8 cellular contexts compared by ENCODE assay signal in the genomic region with DNA sequence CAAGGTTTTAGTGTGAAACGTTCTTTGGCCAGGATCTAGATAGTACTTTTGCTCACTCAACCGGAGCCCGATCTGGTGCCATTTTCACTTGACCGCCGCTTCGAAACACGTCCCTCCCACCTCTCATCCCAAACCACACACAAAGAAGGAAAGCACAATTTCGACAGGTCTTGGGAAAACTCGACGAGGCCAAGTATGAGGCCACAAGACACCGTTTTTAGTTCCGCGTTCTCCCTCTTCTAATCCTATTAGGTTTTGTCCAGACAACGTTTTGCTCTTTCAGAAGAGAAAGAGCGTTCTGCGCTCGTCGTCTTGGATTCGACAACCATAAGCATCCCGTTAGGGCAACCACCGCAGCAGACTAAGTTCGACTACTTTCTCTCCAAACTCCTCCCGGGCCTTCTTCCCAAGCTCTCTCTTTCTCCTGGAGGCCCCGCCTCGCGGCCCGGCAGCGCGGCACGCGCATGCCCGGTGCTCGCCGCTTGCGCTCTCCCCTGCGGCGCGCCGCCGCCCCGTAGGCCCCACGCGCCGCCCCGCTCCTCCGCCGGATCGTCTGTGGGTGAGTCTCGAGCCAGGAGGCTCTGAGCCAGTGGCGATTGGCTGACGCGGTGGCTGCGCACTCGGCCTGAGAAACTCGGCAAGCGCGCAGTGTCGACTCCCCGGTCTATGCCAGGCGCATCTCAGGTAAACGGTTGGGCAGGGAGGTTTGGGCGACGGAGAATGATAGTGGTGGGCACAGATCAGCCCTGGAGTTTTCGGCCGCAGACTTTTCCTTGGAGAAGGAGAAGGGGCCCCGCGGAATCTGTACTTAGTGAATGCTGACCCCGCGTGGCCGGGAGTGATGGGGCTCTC. TPM values are rescaled to one million over a fixed set of nuclear protein-coding genes. Genes with fewer than 3 reads are reported as not detected.
A peak's percentile ranks its signal among the peaks of the same experiment; 100 is the strongest.
DNase-seq lines count a peak whose midpoint lies in the region; ATAC-seq, FAIRE-seq and TF ChIP-seq lines count a peak whose summit lies in the region.

Gene MIPOL1 (plus strand): TSS at position 517 of the 852 bp plus-strand sequence. CDS start 49,952 bp downstream, outside the sequence.

- H3K4ac ChIP-seq in H1 (replicated peaks; ENCODE audit: insufficient read length, low read depth, low read length): no peak within 1 kb of the TSS

- BruUV-seq in HepG2 (replicated peaks; lab: Mats Ljungman, UMichigan): TSS peak; percentile 96

- CTCF ChIA-PET in H1 (lab: Charles Lee; ENCODE audit: partially characterized antibody) (interaction anchor here (0.6 to 2.6 kb wide), 8 partner anchors 10 to 691 kb away, joined by 3 to 11 read pairs (median 3); no protein-coding TSS in a partner anchor), HepG2 (lab: Yijun Ruan, JAX; ENCODE audit: low intra/inter-chr PET ratio, low total read pairs) (interaction anchor here (1.0 to 1.2 kb wide), 2 partner anchors 47 to 48 kb away, joined by 3 to 4 read pairs; no protein-coding TSS in a partner anchor)

- H4K20me1 ChIP-seq in H1 (replicated peaks in 1 of 2; ENCODE audit: control insufficient read depth in 1 of 2, insufficient read depth in 2 of 2, low read length in 2 of 2) (peaks cover 0 to 2% of the 10 kb centered on the region in 2 experiments), HepG2 (ENCODE audit: insufficient read depth, low read length) (no peaks in the 10 kb centered on the region)

- peak within 1 kb of the TSS; percentile 91; the same call in 1 of the 2 replicates for H4K8ac ChIP-seq in H1 (ENCODE audit: extremely low read depth, insufficient read depth, low read length)

- H2BK12ac ChIP-seq in H1 (ENCODE audit: low read depth, low read length): no peak within 1 kb of the TSS

- H3K27ac ChIP-seq in H1 (ENCODE audit: low read depth, low read length) (peak within 1 kb of the TSS; percentile 67; the same call in 1 of the 2 replicates), HepG2 (ENCODE audit: extremely low read length, insufficient read depth, low read length) (peak within 1 kb of the TSS; percentile 71)

- TF ChIP-seq RAD21 in H1 (IDR thresholded peaks at IDR 0.05 in 1 of 2, conservative IDR thresholded peaks at IDR 0.05 in 1 of 2; ENCODE audit: low read depth in 2 of 2, low read length in 2 of 2) (peak; percentile 45 to 60), HepG2 (CRISPR knock-in tag; IDR thresholded peaks at IDR 0.05) (peak; percentile 68)

- H3K9me3 Mint-ChIP-seq in T-helper 2 cell treated with Interferon-gamma antibody and Interleukin-4, amounts not matched to agents 5 μg/mL and 100 μg/mL, for 36 hours: peaks cover 8% of the 10 kb centered on the region

- H3K23ac ChIP-seq in H1 (ENCODE audit: insufficient read length): no peak within 1 kb of the TSS

- peak; percentile 42 for DNase-seq in DMS114 treated with DMSO at 0.1 percent for 48 hours (lab: John Stamatoyannopoulos, UW; ENCODE audit: unreplicated experiment)
- peak; percentile 90 for DNase-seq in NCI-H1105 treated with DMSO at 0.1 percent for 48 hours (lab: John Stamatoyannopoulos, UW)
- peak; percentile 4 for DNase-seq in T-helper 2 cell treated with Interferon-gamma antibody and Interleukin-4, amounts not matched to agents 5 μg/mL and 100 μg/mL, for 36 hours (ENCODE audit: low spot score)
- DNase-seq in H1 (ENCODE audit: low read depth in 1 of 2, low spot score in 2 of 2): peak; percentile 25 to 83
- peak; percentile 79 for DNase-seq in HepG2 (ENCODE audit: low spot score)
- peak; percentile 3 to 7 for DNase-seq in stimulated activated CD4-positive, alpha-beta T cell treated with anti-CD3 and anti-CD28 coated beads, Interleukin-2, amount 100 ng/mL, for 48 hours

- H3K4me1 ChIP-seq in H1 (replicated peaks in 1 of 4; ENCODE audit: control insufficient read depth in 3 of 4, insufficient read depth in 4 of 4, low read length in 3 of 4) (peaks cover 0 to 3% (median 0%) of the 10 kb centered on the region in 4 experiments; a peak in 2 of 7 replicates), HepG2 (ENCODE audit: insufficient read depth, low read length) (peaks cover 69% of the 10 kb centered on the region)

- intact Hi-C loops in HepG2 (cut with micrococcal nuclease; ENCODE audit: unreplicated experiment): loop anchor here (1.0 to 2.0 kb wide), 3 partner anchors 9 to 49 kb away; partner anchors contain the start of gene SLC25A21

- POLR2A ChIA-PET in H1 (lab: Charles Lee; ENCODE audit: partially characterized antibody): interaction anchor here (0.6 to 2.8 kb wide), 8 partner anchors 10 to 404 kb away, joined by 3 to 15 read pairs (median 4); partner anchors contain the start of gene SLC25A21
- POLR2A ChIA-PET in HepG2 (lab: Yijun Ruan, JAX): interaction anchor here (1.0 to 3.1 kb wide), 15 partner anchors 9 to 1973 kb away, joined by 3 to 29 read pairs (median 6); partner anchors contain the start of genes BRMS1L, FOXA1, MBIP and SLC25A21

- TF ChIP-seq CTCF in H1 (IDR thresholded peaks at IDR 0.05; ENCODE audit: control extremely low read depth in 1 of 3, insufficient read depth in 1 of 3, low read depth in 1 of 3, low read length in 3 of 3): peak in 2 of 3 experiments; percentile 20 to 33; a peak in 2 of 4 replicates
- peak; percentile 77 for TF ChIP-seq CTCF in HepG2 (CRISPR knock-in tag; IDR thresholded peaks at IDR 0.05)

- no peak within 1 kb of the TSS for H3K27ac Mint-ChIP-seq in T-helper 2 cell treated with Interferon-gamma antibody and Interleukin-4, amounts not matched to agents 5 μg/mL and 100 μg/mL, for 36 hours

- H2BK5ac ChIP-seq in H1 (ENCODE audit: low read depth, low read length): no peak within 1 kb of the TSS

- H3K4me2 ChIP-seq in H1 (ENCODE audit: insufficient read depth in 1 of 2, low read depth in 2 of 2, low read length in 2 of 2): peak within 1 kb of the TSS; percentile 83 to 93
- H3K4me2 ChIP-seq in HepG2 (ENCODE audit: low read depth, low read length): peak within 1 kb of the TSS; percentile 91

- no peaks in the 10 kb centered on the region for H3K36me3 Mint-ChIP-seq in T-helper 2 cell treated with Interferon-gamma antibody and Interleukin-4, amounts not matched to agents 5 μg/mL and 100 μg/mL, for 36 hours (ENCODE audit: low read depth)

- H3K36me3 ChIP-seq in H1 (ENCODE audit: control insufficient read depth in 2 of 4, insufficient read depth in 4 of 4, low read length in 3 of 4) (no peaks in the 10 kb centered on the region), HepG2 (replicated peaks in 1 of 2; ENCODE audit: control insufficient read depth in 1 of 2, insufficient read depth in 2 of 2, low read length in 2 of 2) (no peaks in the 10 kb centered on the region)

- peaks cover 3% of the 10 kb centered on the region; the same call in 1 of the 2 replicates for H3K23me2 ChIP-seq in H1 (ENCODE audit: low read depth, low read length)

- peak within 1 kb of the TSS; percentile 84 for H4K5ac ChIP-seq in H1 (ENCODE audit: insufficient read length, low read depth, low read length)

- 3% methylated on average over 47 of the region's 70 CpGs; no CpG with 5 or more reads in 1 of the 2 experiments for WGBS in H1 (ENCODE audit: extremely low coverage in 1 of 2, insufficient coverage in 1 of 2, insufficient read length in 1 of 2, insufficient replicate concordance in 2 of 2, low coverage in 1 of 2, low lambda C conversion rate in 2 of 2, missing lambda C conversion rate in 1 of 2), 2 experiments
- WGBS in HepG2 (ENCODE audit: low lambda C conversion rate): 3% methylated on average over 70 of the region's 70 CpGs

- H2AK5ac ChIP-seq in H1 (ENCODE audit: low read depth, low read length): no peak within 1 kb of the TSS

- H3K79me1 ChIP-seq in H1 (ENCODE audit: low read depth, low read length): no peaks in the 10 kb centered on the region

- no peak within 1 kb of the TSS for H3K14ac ChIP-seq in H1 (ENCODE audit: insufficient read length)

- H3K4me3 ChIP-seq in H1 (ENCODE audit: extremely low read depth in 1 of 4, insufficient read depth in 2 of 4, low read depth in 3 of 4, low read length in 4 of 4) (peak within 1 kb of the TSS; percentile 62 to 81 (median 72)), HepG2 (replicated peaks in 1 of 3; ENCODE audit: insufficient read depth in 1 of 3, low read depth in 2 of 3, low read length in 3 of 3) (peak within 1 kb of the TSS; percentile 62 to 85 (median 73))

- H2BK20ac ChIP-seq in H1 (ENCODE audit: low read length): no peak within 1 kb of the TSS

- no peak for TF ChIP-seq EP300 in H1 (IDR thresholded peaks at IDR 0.05; ENCODE audit: borderline replicate concordance in 1 of 2, low read depth in 2 of 2, low read length in 2 of 2)
- TF ChIP-seq EP300 in HepG2 (IDR thresholded peaks at IDR 0.05; ENCODE audit: low read depth in 2 of 2, low read length in 2 of 2): peak in 1 of 2 experiments; percentile 56; a peak in 1 of 4 replicates
- TF ChIP-seq EP300 in HepG2 (CRISPR knock-in tag; IDR thresholded peaks at IDR 0.05; ENCODE audit: borderline replicate concordance): peak; percentile 63

- H4K91ac ChIP-seq in H1 (replicated peaks; ENCODE audit: insufficient read length, low read length): peak within 1 kb of the TSS; percentile 78

- peak within 1 kb of the TSS; percentile 67 for H3K4me3 Mint-ChIP-seq in T-helper 2 cell treated with Interferon-gamma antibody and Interleukin-4, amounts not matched to agents 5 μg/mL and 100 μg/mL, for 36 hours

- no peak within 1 kb of the TSS for H2BK120ac ChIP-seq in H1 (replicated peaks; ENCODE audit: low read depth, low read length)

- peak within 1 kb of the TSS; percentile 60 for H3K56ac ChIP-seq in H1 (replicated peaks; ENCODE audit: insufficient read length, low read depth, low read length)

- in situ Hi-C loops in HepG2 (cut with HindIII; ENCODE audit: extremely low pct_ligation_motif_present, low pct_unique_long_range_greater_than_20kb): no loop called here

- H3K9me3 ChIP-seq in H1 (ENCODE audit: insufficient read depth in 2 of 2, low read depth in 1 of 2, low read length in 1 of 2): no peaks in the 10 kb centered on the region
- no peaks in the 10 kb centered on the region for H3K9me3 ChIP-seq in HepG2 (ENCODE audit: low read length)

- FAIRE-seq in H1 (lab: Jason Lieb, UNC): peak; percentile 55
- FAIRE-seq in HepG2 (lab: Jason Lieb, UNC): no peak

- H3K27me3 ChIP-seq in H1 (replicated peaks in 1 of 4; ENCODE audit: control insufficient read depth in 3 of 4, extremely low read depth in 1 of 4, insufficient read depth in 3 of 4, low read length in 3 of 4) (no peaks in the 10 kb centered on the region), HepG2 (ENCODE audit: control insufficient read depth in 1 of 2, insufficient read depth in 2 of 2, low read length in 2 of 2) (no peaks in the 10 kb centered on the region; a peak in 1 of 5 replicates)

- ATAC-seq in HepG2: peak; percentile 97
- ATAC-seq in HG02840 (IDR thresholded peaks at IDR 0.05; ENCODE audit: low FRiP score, unreplicated experiment): no peak
- ATAC-seq in HG03342 (IDR thresholded peaks at IDR 0.05; ENCODE audit: unreplicated experiment): no peak

- peaks cover 0 to 35% of the 10 kb centered on the region in 2 experiments; a peak in 2 of 4 replicates for H3K79me2 ChIP-seq in H1 (ENCODE audit: control insufficient read depth in 1 of 2, insufficient read depth in 2 of 2, low read length in 2 of 2)
- H3K79me2 ChIP-seq in HepG2 (ENCODE audit: insufficient read depth, low read length): peaks cover 21% of the 10 kb centered on the region

- H3K9ac ChIP-seq in H1 (replicated peaks in 1 of 4; ENCODE audit: extremely low read depth in 1 of 4, low read depth in 3 of 4, low read length in 3 of 4): peak within 1 kb of the TSS; percentile 45 to 89 (median 80)
- peak within 1 kb of the TSS; percentile 86 for H3K9ac ChIP-seq in HepG2 (ENCODE audit: insufficient read depth, low read depth, low read length)

- peak within 1 kb of the TSS; percentile 93 for H3K18ac ChIP-seq in H1 (ENCODE audit: extremely low read depth, low read length)

- TF ChIP-seq POLR2A in H1 (IDR thresholded peaks at IDR 0.05; ENCODE audit: control extremely low read depth in 1 of 2, low read depth in 2 of 2, low read length in 2 of 2) (peak; percentile 75 to 79), HepG2 (IDR thresholded peaks at IDR 0.05; ENCODE audit: insufficient read depth in 1 of 2, low read depth in 2 of 2, low read length in 2 of 2) (peak; percentile 83 to 92)

- H2AFZ ChIP-seq in H1 (ENCODE audit: low read length): peak within 1 kb of the TSS; percentile 88
- peak within 1 kb of the TSS; percentile 100 for H2AFZ ChIP-seq in HepG2 (ENCODE audit: low read length)

- H2BK15ac ChIP-seq in H1 (ENCODE audit: low read length): peak within 1 kb of the TSS; percentile 97; the same call in 1 of the 2 replicates

- H3K27me3 Mint-ChIP-seq in T-helper 2 cell treated with Interferon-gamma antibody and Interleukin-4, amounts not matched to agents 5 μg/mL and 100 μg/mL, for 36 hours (ENCODE audit: low read depth): peaks cover 16% of the 10 kb centered on the region

- no peaks in the 10 kb centered on the region for H3K4me1 Mint-ChIP-seq in T-helper 2 cell treated with Interferon-gamma antibody and Interleukin-4, amounts not matched to agents 5 μg/mL and 100 μg/mL, for 36 hours (ENCODE audit: low read depth)

RNA-seq across cellular contexts. Expression of gene MIPOL1, which starts in this region (rescaled TPM):
- total RNA-seq in H1 (2021; fragmentation: NEBNext Ultra II Directional; extraction: Animal tissue kit (Norgen Biotek cat#: 25700)): 18.6 and 23.9 TPM in 2 replicates
- polyA plus RNA-seq in H1 (2011; rRNA removed) (1.3 and 2.8 TPM in 2 replicates), HepG2 (2011; rRNA removed) (6.9 and 8.6 TPM in 2 replicates)
- polyA plus RNA-seq in H1 (2011; cell fraction: cytosol; rRNA removed): 4.0 TPM
- polyA plus RNA-seq in H1 (2011; cell fraction: nucleus; rRNA removed): 4.4 TPM
- polyA plus RNA-seq in H1 (2012, experiment 1 of 2): 5.9 to 11.9 TPM (median 7.1 TPM) in 4 replicates
- polyA plus RNA-seq in H1 (2012, experiment 2 of 2): 1.3 TPM
- polyA plus RNA-seq in H1 (2013, experiment 1 of 2): 11.9 TPM
- 13.1 TPM for polyA plus RNA-seq in H1 (2013, experiment 2 of 2)
- 12.2 and 19.1 TPM in 2 replicates for polyA minus RNA-seq in H1 (2011; rRNA and poly(A)+ RNA removed)
- 17.6 TPM for polyA minus RNA-seq in H1 (2011; cell fraction: cytosol; rRNA and poly(A)+ RNA removed)
- 71.4 TPM for polyA minus RNA-seq in H1 (2011; cell fraction: nucleus; rRNA and poly(A)+ RNA removed)
- 34.2 and 35.2 TPM in 2 replicates for total RNA-seq in HepG2 (2016; rRNA removed; fragmentation: Illumina TruSeq; extraction: Trizol)
- total RNA-seq in HepG2 (2016; cell fraction: cytosol; rRNA removed; fragmentation: Illumina TruSeq; extraction: Trizol; ENCODE audit: low read depth): 30.4 and 34.3 TPM in 2 replicates
- total RNA-seq in HepG2 (2016; cell fraction: insoluble cytoplasmic fraction; rRNA removed; fragmentation: Illumina TruSeq; extraction: Trizol): 33.9 and 35.4 TPM in 2 replicates
- total RNA-seq in HepG2 (2016; cell fraction: membrane; rRNA removed; fragmentation: Illumina TruSeq; extraction: Trizol): 22.8 and 24.9 TPM in 2 replicates
- total RNA-seq in HepG2 (2016; cell fraction: nucleus; rRNA removed; fragmentation: Illumina TruSeq; extraction: Trizol): 104 and 116 TPM in 2 replicates
- polyA plus RNA-seq in HepG2 (2011; cell fraction: cytosol; rRNA removed): 3.3 and 4.8 TPM in 2 replicates
- 7.2 and 8.4 TPM in 2 replicates for polyA plus RNA-seq in HepG2 (2011; cell fraction: nucleus; rRNA removed)
- 15.0 and 17.1 TPM in 2 replicates for polyA plus RNA-seq in HepG2 (2012)
- 3.4 and 3.6 TPM in 2 replicates for polyA plus RNA-seq in HepG2 (2016; cell fraction: cytosol; fragmentation: Illumina TruSeq; extraction: Trizol; ENCODE audit: low read depth)
- polyA plus RNA-seq in HepG2 (2016; cell fraction: insoluble cytoplasmic fraction; fragmentation: Illumina TruSeq; extraction: Trizol; ENCODE audit: low read depth): 22.0 and 22.6 TPM in 2 replicates
- 5.8 and 6.4 TPM in 2 replicates for polyA plus RNA-seq in HepG2 (2016; cell fraction: membrane; fragmentation: Illumina TruSeq; extraction: Trizol; ENCODE audit: low read depth)
- polyA plus RNA-seq in HepG2 (2016; cell fraction: nucleus; fragmentation: Illumina TruSeq; extraction: Trizol; ENCODE audit: insufficient read depth, low read depth): 23.3 and 24.7 TPM in 2 replicates
- 7.9 and 21.8 TPM in 2 replicates for polyA minus RNA-seq in HepG2 (2011; rRNA and poly(A)+ RNA removed; ENCODE audit: low replicate concordance)
- polyA minus RNA-seq in HepG2 (2011; cell fraction: cytosol; rRNA and poly(A)+ RNA removed): 20.5 and 21.5 TPM in 2 replicates
- polyA minus RNA-seq in HepG2 (2011; cell fraction: nucleus; rRNA and poly(A)+ RNA removed): 195 and 223 TPM in 2 replicates

Comparison
In these comparisons a context has a peak if more than half of its experiments do, and no peak if none do; other contexts are left out.
1. DNase-seq: peak in every context shown above with its lines; median percentile 90 in NCI-H1105 treated with DMSO at 0.1 percent for 48 hours; 79 in HepG2; 54 in H1; 42 in DMS114 treated with DMSO at 0.1 percent for 48 hours; 5 in stimulated activated CD4-positive, alpha-beta T cell treated with anti-CD3 and anti-CD28 coated beads, Interleukin-2, amount 100 ng/mL, for 48 hours; 4 in T-helper 2 cell treated with Interferon-gamma antibody and Interleukin-4, amounts not matched to agents 5 μg/mL and 100 μg/mL, for 36 hours.